ENCODE assay signal across 8 cellular contexts in genomic region chr6:34391023-34391485, GRCh38. TPM values are rescaled to one million over a fixed set of nuclear protein-coding genes. Genes with fewer than 3 reads are reported as not detected.
DNase-seq lines count a peak whose midpoint lies in the region; ATAC-seq, FAIRE-seq and TF ChIP-seq lines count a peak whose summit lies in the region.

No MANE protein-coding gene starts in this region.

- H3K4me3 Mint-ChIP-seq in T-cell = no peak overlapping the region

- no peaks in the 10 kb centered on the region for H3K36me3 Mint-ChIP-seq in T-cell

- H3K9me3 ChIP-seq in kidney (ENCODE audit: control insufficient read depth in 1 of 2, low read length in 2 of 2) = no peaks in the 10 kb centered on the region
- H3K9me3 ChIP-seq in thymus (ENCODE audit: control insufficient read depth) = no peaks in the 10 kb centered on the region

- in situ Hi-C loops in astrocyte of the spinal cord (cut with HindIII; ENCODE audit: low sequenced_read_pairs) = no loop called here

- peak overlapping the region in 1 of 2 donors; percentile 91 for H3K27ac ChIP-seq in kidney (ENCODE audit: low read depth in 2 of 2, low read length in 2 of 2)
- H3K27ac ChIP-seq in thymus (ENCODE audit: low read depth) = peak overlapping the region; percentile 31

- WGBS in thymus = 10% methylated on average over 7 of the region's 7 CpGs

- DNase-seq in GM04504 (ENCODE audit: low read depth) (peak; percentile 71), NCI-H2029 treated with DMSO at 0.1 percent for 48 hours (lab: John Stamatoyannopoulos, UW) (peak; percentile 73), astrocyte of the spinal cord (ENCODE audit: low read depth, low spot score) (peak; percentile 55), kidney (no peak), T-cell (no peak)

- H3K4me1 Mint-ChIP-seq in T-cell = peaks cover 29 to 38% (median 38%) of the 10 kb centered on the region in 3 donors

- TF ChIP-seq CTCF in astrocyte of the spinal cord (IDR thresholded peaks at IDR 0.05; ENCODE audit: low read depth, low read length) (no peak), kidney (IDR thresholded peaks at IDR 0.05; ENCODE audit: borderline replicate concordance, extremely low read depth, insufficient read depth) (no peak)

- H3K27me3 Mint-ChIP-seq in T-cell = no peaks in the 10 kb centered on the region

- no peaks in the 10 kb centered on the region for H3K36me3 ChIP-seq in kidney (ENCODE audit: control insufficient read depth in 1 of 2, insufficient read depth in 2 of 2, low read length in 2 of 2)
- H3K36me3 ChIP-seq in thymus (ENCODE audit: control insufficient read depth, insufficient read depth) = no peaks in the 10 kb centered on the region

- H3K4me3 ChIP-seq in astrocyte of the spinal cord (ENCODE audit: low read depth, low read length) (peak overlapping the region; percentile 78), kidney (ENCODE audit: low read length in 2 of 2) (peak overlapping the region; percentile 57 to 77), thymus (ENCODE audit: low read length) (peak overlapping the region; percentile 63)

- ATAC-seq in T-cell (replicated peaks in 1 of 4) (no peak), HG03196 (IDR thresholded peaks at IDR 0.05; ENCODE audit: unreplicated experiment) (no peak), GM18867 (IDR thresholded peaks at IDR 0.05; ENCODE audit: unreplicated experiment) (no peak)

- FAIRE-seq in kidney (lab: Jason Lieb, UNC) = no peak

- H3K9ac ChIP-seq in kidney (ENCODE audit: low read length in 2 of 2) = peak overlapping the region in 1 of 2 donors; percentile 78

- H3K4me1 ChIP-seq in kidney (ENCODE audit: control insufficient read depth in 1 of 2, insufficient read depth in 1 of 2, low read depth in 1 of 2, low read length in 2 of 2) (peaks cover 11 to 14% of the 10 kb centered on the region in 2 donors), thymus (ENCODE audit: control insufficient read depth, insufficient read depth, low read length) (peaks cover 11% of the 10 kb centered on the region)

- H3K27ac Mint-ChIP-seq in T-cell = no peak overlapping the region

- POLR2A ChIA-PET in T-cell (lab: Charles Lee) = interaction anchor here (0.5 to 0.7 kb wide), 3 partner anchors 213 to 1143 kb away, joined by 3 to 4 read pairs (median 4); no protein-coding TSS in a partner anchor

- H3K27me3 ChIP-seq in thymus (ENCODE audit: control insufficient read depth, insufficient read depth) = no peaks in the 10 kb centered on the region

- intact Hi-C loops in kidney (cut with DNase I) = no loop called here

- CTCF ChIA-PET in T-cell (lab: Charles Lee) = interaction anchor here (0.6 to 1.3 kb wide), 5 partner anchors 25 to 167 kb away, joined by 3 to 4 read pairs (median 3); no protein-coding TSS in a partner anchor

- no peaks in the 10 kb centered on the region for H3K9me3 Mint-ChIP-seq in T-cell

RNA-seq across cellular contexts. Expression of gene NUDT3, which starts 1.4 kb away (rescaled TPM):
- total RNA-seq in kidney (53.8 TPM), T-cell (10 to 100 TPM; 23.5 to 31.0 (median 28.9) TPM)
- polyA plus RNA-seq in kidney (ENCODE audit: insufficient read depth, low read depth, low replicate concordance) (17.7 TPM), thymus (9.7 TPM)

RNA-seq across cellular contexts. Expression of gene RPS10, which starts 34.8 kb away (rescaled TPM):
- 1,138 TPM for total RNA-seq in kidney
- polyA plus RNA-seq in kidney (ENCODE audit: insufficient read depth, low read depth, low replicate concordance) = 2,105 TPM
- 2,778 TPM for polyA plus RNA-seq in thymus
- 1,000 to 10,000 TPM; 2,352 to 2,733 (median 2,512) TPM for total RNA-seq in T-cell

Comparison
In these comparisons a context has a peak if more than half of its experiments do, and no peak if none do; other contexts are left out.
1. DNase-seq: peak in GM04504 (single experiment), NCI-H2029 treated with DMSO at 0.1 percent for 48 hours (single experiment) and astrocyte of the spinal cord (single experiment); none in kidney (single experiment) and T-cell (0 of 34).
2. Peak in every context shown above with its lines, with median percentiles within 50 percentile points of each other: H3K4me3 ChIP-seq.